In the genomic region with DNA sequence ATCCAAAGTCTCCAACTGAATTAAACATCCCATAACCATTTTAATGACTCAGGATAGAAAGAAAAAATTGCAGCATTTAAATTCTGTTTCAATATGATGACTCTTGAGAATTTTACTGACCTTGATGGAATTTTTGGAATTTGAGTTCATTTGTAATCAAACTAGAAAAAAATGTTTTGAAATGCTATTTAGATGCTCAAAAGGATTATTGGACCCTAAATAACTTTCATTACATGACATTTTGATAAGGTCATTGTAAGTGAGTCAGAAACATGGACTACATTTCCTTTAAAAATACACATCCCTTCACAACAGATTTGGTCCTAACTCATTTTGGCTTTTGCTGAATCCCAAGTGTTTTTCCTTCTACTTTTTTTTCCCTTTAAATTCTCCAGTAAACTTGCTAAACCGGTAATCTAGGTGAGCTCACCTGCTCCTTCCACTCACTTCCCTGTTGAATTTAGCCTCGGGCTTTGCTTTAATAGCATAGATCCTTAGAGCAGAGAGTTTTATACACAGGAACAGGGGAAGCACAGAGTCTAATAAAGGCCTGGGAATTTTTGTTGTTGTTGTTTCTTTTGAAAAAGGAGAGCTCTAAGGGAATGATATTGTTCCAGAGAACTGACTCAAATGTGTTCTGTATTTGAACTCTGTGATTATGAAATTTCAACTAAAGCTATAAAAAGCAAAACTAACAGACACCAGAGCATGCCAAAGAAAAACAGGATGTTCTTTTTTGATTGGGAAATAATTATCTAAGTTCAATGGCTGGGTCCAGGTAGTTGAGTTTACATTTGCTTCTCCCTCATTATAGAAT, we compare ENCODE assay signal across 8 cellular contexts.
A peak's percentile ranks its signal among the peaks of the same experiment; 100 is the strongest.
DNase-seq lines count a peak whose midpoint lies in the region; ATAC-seq and TF ChIP-seq lines count a peak whose summit lies in the region.

No MANE protein-coding gene starts in this region.

- DNase-seq in Calu3 (peak; percentile 10), NCI-H510A (lab: John Stamatoyannopoulos, UW) (peak; percentile 12), epithelial cell of prostate (ENCODE audit: low read depth, low spot score) (peak; percentile 73), osteoblast (ENCODE audit: insufficient read length, low spot score, missing footprints) (peak; percentile 3), RPMI8226 (no peak), hypothalamus (lab: John Stamatoyannopoulos, UW) (no peak)
- no peak for DNase-seq in effector CD4-positive, alpha-beta T cell

- no peaks in the 10 kb centered on the region for H3K27me3 Mint-ChIP-seq in Calu3 (ENCODE audit: unreplicated experiment)

- H3K36me3 ChIP-seq in osteoblast (ENCODE audit: insufficient read depth, low read length), result no peaks in the 10 kb centered on the region

- H3K27ac Mint-ChIP-seq in Calu3 (ENCODE audit: unreplicated experiment), result peak overlapping the region; percentile 85

- H3K9me3 Mint-ChIP-seq in Calu3 (ENCODE audit: low read depth, unreplicated experiment), result no peaks in the 10 kb centered on the region

- H3K4me2 ChIP-seq in osteoblast (ENCODE audit: insufficient read depth, low read length), result peak overlapping the region; percentile 57

- H3K4me1 ChIP-seq in osteoblast (ENCODE audit: insufficient read depth, low read length), result peaks cover 21% of the 10 kb centered on the region

- no peaks in the 10 kb centered on the region for H3K79me2 ChIP-seq in osteoblast (ENCODE audit: insufficient read depth, low read length)

- H3K4me3 Mint-ChIP-seq in Calu3 (ENCODE audit: low read depth, unreplicated experiment), result peak overlapping the region; percentile 28

- H3K9me3 ChIP-seq in osteoblast (ENCODE audit: low read depth, low read length), result no peaks in the 10 kb centered on the region

- H3K4me1 Mint-ChIP-seq in Calu3 (ENCODE audit: low read depth, unreplicated experiment), result peaks cover 44% of the 10 kb centered on the region

- H3K27ac ChIP-seq in epithelial cell of prostate, result peak overlapping the region; percentile 71
- H3K27ac ChIP-seq in osteoblast (ENCODE audit: low read depth, low read length), result peak overlapping the region; percentile 89

- no peaks in the 10 kb centered on the region for H4K20me1 ChIP-seq in osteoblast (ENCODE audit: insufficient read depth, low read length)

- H3K36me3 Mint-ChIP-seq in Calu3 (ENCODE audit: insufficient read depth, unreplicated experiment), result peaks cover 6% of the 10 kb centered on the region

- H2AFZ ChIP-seq in osteoblast (ENCODE audit: low read length), result no peak overlapping the region

- TF ChIP-seq CTCF in Calu3 (IDR thresholded peaks at IDR 0.05; ENCODE audit: unreplicated experiment) (no peak), osteoblast (IDR thresholded peaks at IDR 0.05; ENCODE audit: extremely low read depth, low read depth, low read length) (no peak)

- CTCF ChIA-PET in Calu3 (lab: Charles Lee), result interaction anchor here (1.2 kb wide), 1 partner anchor 254 kb away, joined by 3 read pairs; no protein-coding TSS in a partner anchor

- no TSS peak for BruUV-seq in Calu3 (replicated peaks; lab: Mats Ljungman, UMichigan)

- H3K27me3 ChIP-seq in osteoblast (ENCODE audit: insufficient read depth, low read length), result no peaks in the 10 kb centered on the region

- intact Hi-C loops in Calu3 (cut with micrococcal nuclease; ENCODE audit: unreplicated experiment), result loop anchor here (10.0 kb wide), 2 partner anchors 72 to 878 kb away; no protein-coding TSS in a partner anchor

- no peak overlapping the region for H3K4me3 ChIP-seq in osteoblast (ENCODE audit: insufficient read depth, low read length)

- ATAC-seq in GM21737 (IDR thresholded peaks at IDR 0.05; ENCODE audit: unreplicated experiment), result no peak

Comparison
In these comparisons a context has a peak if more than half of its experiments do, and no peak if none do; other contexts are left out.
1. DNase-seq: peak in Calu3 (single experiment), NCI-H510A (single experiment), epithelial cell of prostate (single experiment) and osteoblast (single experiment); none in RPMI8226 (single experiment), hypothalamus (0 of 51) and effector CD4-positive, alpha-beta T cell (single experiment).